Comparison of ENCODE assay signal across 8 cellular contexts in the genomic region with DNA sequence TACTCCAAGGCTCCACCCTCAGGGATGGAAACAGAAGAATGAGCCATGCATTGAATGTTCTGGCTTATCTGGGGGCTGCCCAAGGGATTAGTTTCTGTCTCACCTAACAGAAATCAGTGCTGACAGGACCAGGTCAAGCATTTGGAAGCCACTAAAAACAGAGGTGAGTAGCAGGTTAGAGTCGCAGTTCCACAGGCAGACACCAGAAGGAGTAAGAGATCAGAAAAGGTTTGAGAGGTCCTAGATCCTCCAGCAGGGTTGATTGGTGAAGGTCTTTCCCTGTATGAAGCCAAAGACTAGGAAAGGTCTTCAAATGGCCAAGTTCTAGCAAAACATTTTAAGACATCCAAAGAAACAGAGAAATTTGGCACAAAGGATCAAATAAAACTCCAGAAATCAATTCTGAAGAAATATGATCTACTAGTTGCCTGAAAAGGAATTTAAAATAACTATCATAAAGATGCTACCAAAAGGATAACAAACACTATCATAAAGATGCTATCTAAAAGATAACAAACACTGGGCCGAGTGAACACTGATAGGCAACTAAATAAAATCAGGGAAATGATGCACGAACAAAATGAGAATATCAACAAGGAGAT. TPM values are rescaled to one million over a fixed set of nuclear protein-coding genes. Genes with fewer than 3 reads are reported as not detected.
A peak's percentile ranks its signal among the peaks of the same experiment; 100 is the strongest.
DNase-seq lines count a peak whose midpoint lies in the region; ATAC-seq and TF ChIP-seq lines count a peak whose summit lies in the region.

No MANE protein-coding gene starts in this region.

- ATAC-seq in left colon (peak; percentile 84), HG03280 (IDR thresholded peaks at IDR 0.05; ENCODE audit: unreplicated experiment) (no peak)

- H3K4me3 ChIP-seq in LNCaP clone FGC (ENCODE audit: low read depth, low read length), result no peak overlapping the region

- TF ChIP-seq CTCF in LNCaP clone FGC (IDR thresholded peaks at IDR 0.05; ENCODE audit: control insufficient read depth, extremely low read depth, insufficient read depth), result peak; percentile 86

- in situ Hi-C loops in SK-MEL-5 (cut with HindIII; ENCODE audit: low pct_unique_long_range_greater_than_20kb, low sequenced_read_pairs), result no loop called here

- no peak overlapping the region for H3K27ac ChIP-seq in substantia nigra (ENCODE audit: low read depth, low read length, poor library complexity, severe bottlenecking)

- DNase-seq in GDM1 (lab: John Stamatoyannopoulos, UW), result peak; percentile 12
- peak; percentile 23 for DNase-seq in LNCaP clone FGC (ENCODE audit: low read depth)
- peak; percentile 72 for DNase-seq in SK-MEL-5 (ENCODE audit: low read depth, low spot score)
- DNase-seq in astrocyte of the hippocampus (ENCODE audit: low read depth, low spot score), result peak; percentile 71
- DNase-seq in left colon, result peak in 1 of 2 donors; percentile 43
- peak; percentile 25 for DNase-seq in stromal cell of bone marrow (ENCODE audit: low read depth)
- no peak for DNase-seq in substantia nigra (lab: John Stamatoyannopoulos, UW)

- intact Hi-C loops in left colon (cut with DNase I, micrococcal nuclease), result no loop called here

RNA-seq across cellular contexts. Expression of gene TTC9, which starts 19.5 kb away (rescaled TPM):
- total RNA-seq in SK-MEL-5 (2014; rRNA removed; shearing (Covaris generic)), result 0.05 and 0.08 TPM in 2 replicates
- 0.01 and 0.04 TPM in 2 replicates for polyA plus RNA-seq in SK-MEL-5 (2015; cell fraction: cytosol; rRNA removed)
- polyA plus RNA-seq in SK-MEL-5 (2015; cell fraction: nucleus; rRNA removed), result not detected in 2 replicates
- under 1 TPM; 0.34 to 0.73 TPM for total RNA-seq in left colon

RNA-seq across cellular contexts. Expression of gene MED6, which starts 21.8 kb away (rescaled TPM):
- 27.3 and 31.6 TPM in 2 replicates for total RNA-seq in SK-MEL-5 (2014; rRNA removed; shearing (Covaris generic))
- 19.8 and 21.9 TPM in 2 replicates for polyA plus RNA-seq in SK-MEL-5 (2015; cell fraction: cytosol; rRNA removed)
- polyA plus RNA-seq in SK-MEL-5 (2015; cell fraction: nucleus; rRNA removed), result 25.4 and 29.1 TPM in 2 replicates
- 10 to 100 TPM; 19.9 to 21.1 TPM for total RNA-seq in left colon

Comparison
In these comparisons a context has a peak if more than half of its experiments do, and no peak if none do; other contexts are left out.
1. DNase-seq: peak in GDM1 (single experiment), LNCaP clone FGC (single experiment), SK-MEL-5 (single experiment), astrocyte of the hippocampus (single experiment) and stromal cell of bone marrow (single experiment); none in substantia nigra (0 of 49).